1 cellular context compared by ENCODE assay signal in genomic region chr17:7035591-7036368, GRCh38.
TF ChIP-seq lines count a peak whose summit lies in the region.

TSS of gene SLC16A13 (plus strand) at chr17:7036015. CDS start at chr17:7036383, 368 bp downstream.

TF ChIP-seq in HepG2, 621 proteins besides CTCF, POLR2A, EP300 and RAD21 (continued from another document and continues in another):
- TF ChIP-seq ZNF318 (CRISPR knock-in tag; IDR thresholded peaks at IDR 0.05) = 0 out of 2 replicates have a peak, but pooled peaks have one; percentile 34
- TF ChIP-seq ESRRA (CRISPR knock-in tag; IDR thresholded peaks at IDR 0.05; ENCODE audit: low read depth) = peak; percentile 22; the same call in 1 of the 2 replicates
- TF ChIP-seq SAP130 (CRISPR knock-in tag; IDR thresholded peaks at IDR 0.05; ENCODE audit: low read depth) = peak; percentile 88
- no peak for TF ChIP-seq ZNF350 (CRISPR knock-in tag; IDR thresholded peaks at IDR 0.05; ENCODE audit: borderline replicate concordance, low read depth)
- TF ChIP-seq ISX (CRISPR knock-in tag; conservative IDR thresholded peaks at IDR 0.05) = no peak
- no peak for TF ChIP-seq NONO (IDR thresholded peaks at IDR 0.05)
- TF ChIP-seq NONO (CRISPR knock-in tag; conservative IDR thresholded peaks at IDR 0.05) = peak; percentile 50; the same call in 1 of the 2 replicates
- TF ChIP-seq TOPORS (CRISPR knock-in tag; IDR thresholded peaks at IDR 0.05) = peak; percentile 49; the same call in 1 of the 2 replicates
- TF ChIP-seq BRF2 (CRISPR knock-in tag; IDR thresholded peaks at IDR 0.05) = peak; percentile 74; the same call in 1 of the 2 replicates
- TF ChIP-seq YEATS2 (CRISPR knock-in tag; IDR thresholded peaks at IDR 0.05; ENCODE audit: borderline replicate concordance) = peak; percentile 69; the same call in 1 of the 2 replicates
- no peak for TF ChIP-seq ZNF569 (CRISPR knock-in tag; IDR thresholded peaks at IDR 0.05; ENCODE audit: borderline replicate concordance)
- no peak for TF ChIP-seq ETV5 (CRISPR knock-in tag; IDR thresholded peaks at IDR 0.05; ENCODE audit: borderline replicate concordance)
- TF ChIP-seq, protein P1, sequence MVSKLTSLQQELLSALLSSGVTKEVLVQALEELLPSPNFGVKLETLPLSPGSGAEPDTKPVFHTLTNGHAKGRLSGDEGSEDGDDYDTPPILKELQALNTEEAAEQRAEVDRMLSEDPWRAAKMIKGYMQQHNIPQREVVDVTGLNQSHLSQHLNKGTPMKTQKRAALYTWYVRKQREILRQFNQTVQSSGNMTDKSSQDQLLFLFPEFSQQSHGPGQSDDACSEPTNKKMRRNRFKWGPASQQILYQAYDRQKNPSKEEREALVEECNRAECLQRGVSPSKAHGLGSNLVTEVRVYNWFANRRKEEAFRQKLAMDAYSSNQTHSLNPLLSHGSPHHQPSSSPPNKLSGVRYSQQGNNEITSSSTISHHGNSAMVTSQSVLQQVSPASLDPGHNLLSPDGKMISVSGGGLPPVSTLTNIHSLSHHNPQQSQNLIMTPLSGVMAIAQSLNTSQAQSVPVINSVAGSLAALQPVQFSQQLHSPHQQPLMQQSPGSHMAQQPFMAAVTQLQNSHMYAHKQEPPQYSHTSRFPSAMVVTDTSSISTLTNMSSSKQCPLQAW (CRISPR knock-in tag; IDR thresholded peaks at IDR 0.05) = peak; percentile 62; the same call in 1 of the 2 replicates
- peak; percentile 56; the same call in 1 of the 2 replicates for TF ChIP-seq SOX5 (CRISPR knock-in tag; IDR thresholded peaks at IDR 0.05; ENCODE audit: borderline replicate concordance)
- TF ChIP-seq ZBTB3 (CRISPR knock-in tag; IDR thresholded peaks at IDR 0.05; ENCODE audit: borderline replicate concordance, low read depth) = 0 out of 2 replicates have a peak, but pooled peaks have one; percentile 10
- TF ChIP-seq CBFB (CRISPR knock-in tag; IDR thresholded peaks at IDR 0.05) = no peak; the same call in 1 of the 2 replicates
- TF ChIP-seq, protein P2, sequence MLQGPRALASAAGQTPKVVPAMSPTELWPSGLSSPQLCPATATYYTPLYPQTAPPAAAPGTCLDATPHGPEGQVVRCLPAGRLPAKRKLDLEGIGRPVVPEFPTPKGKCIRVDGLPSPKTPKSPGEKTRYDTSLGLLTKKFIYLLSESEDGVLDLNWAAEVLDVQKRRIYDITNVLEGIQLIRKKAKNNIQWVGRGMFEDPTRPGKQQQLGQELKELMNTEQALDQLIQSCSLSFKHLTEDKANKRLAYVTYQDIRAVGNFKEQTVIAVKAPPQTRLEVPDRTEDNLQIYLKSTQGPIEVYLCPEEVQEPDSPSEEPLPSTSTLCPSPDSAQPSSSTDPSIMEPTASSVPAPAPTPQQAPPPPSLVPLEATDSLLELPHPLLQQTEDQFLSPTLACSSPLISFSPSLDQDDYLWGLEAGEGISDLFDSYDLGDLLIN (CRISPR knock-in tag; IDR thresholded peaks at IDR 0.05; ENCODE audit: borderline replicate concordance) = 0 out of 2 replicates have a peak, but pooled peaks have one; percentile 57
- TF ChIP-seq ZNF34 (CRISPR knock-in tag; IDR thresholded peaks at IDR 0.05; ENCODE audit: borderline replicate concordance) = 0 out of 2 replicates have a peak, but pooled peaks have one; percentile 81
- TF ChIP-seq ZNF607 (CRISPR knock-in tag; IDR thresholded peaks at IDR 0.05; ENCODE audit: borderline replicate concordance) = peak; percentile 85; the same call in 1 of the 2 replicates
- peak; percentile 67; the same call in 1 of the 2 replicates for TF ChIP-seq FOXC1 (CRISPR knock-in tag; IDR thresholded peaks at IDR 0.05; ENCODE audit: borderline replicate concordance)
- TF ChIP-seq DMAP1 (CRISPR knock-in tag; IDR thresholded peaks at IDR 0.05) = peak; percentile 54; the same call in 1 of the 2 replicates
- TF ChIP-seq ZNF329 (CRISPR knock-in tag; IDR thresholded peaks at IDR 0.05; ENCODE audit: low read depth) = peak; percentile 58; the same call in 1 of the 2 replicates
- TF ChIP-seq ZNF556 (CRISPR knock-in tag; IDR thresholded peaks at IDR 0.05; ENCODE audit: borderline replicate concordance) = 0 out of 2 replicates have a peak, but pooled peaks have one; percentile 53
- TF ChIP-seq PRPF4 (IDR thresholded peaks at IDR 0.05; ENCODE audit: low read depth, low read length, poor library complexity, severe bottlenecking) = no peak
- no peak for TF ChIP-seq MTA1 (CRISPR knock-in tag; IDR thresholded peaks at IDR 0.05; ENCODE audit: borderline replicate concordance)
- TF ChIP-seq CSRNP1 (CRISPR knock-in tag; IDR thresholded peaks at IDR 0.05) = peak; percentile 42; the same call in 1 of the 2 replicates
- 0 out of 2 replicates have a peak, but pooled peaks have one; percentile 14 for TF ChIP-seq ONECUT2 (CRISPR knock-in tag; IDR thresholded peaks at IDR 0.05)
- TF ChIP-seq, protein P3, sequence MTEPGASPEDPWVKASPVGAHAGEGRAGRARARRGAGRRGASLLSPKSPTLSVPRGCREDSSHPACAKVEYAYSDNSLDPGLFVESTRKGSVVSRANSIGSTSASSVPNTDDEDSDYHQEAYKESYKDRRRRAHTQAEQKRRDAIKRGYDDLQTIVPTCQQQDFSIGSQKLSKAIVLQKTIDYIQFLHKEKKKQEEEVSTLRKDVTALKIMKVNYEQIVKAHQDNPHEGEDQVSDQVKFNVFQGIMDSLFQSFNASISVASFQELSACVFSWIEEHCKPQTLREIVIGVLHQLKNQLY (CRISPR knock-in tag; IDR thresholded peaks at IDR 0.05) = peak; percentile 59; the same call in 1 of the 2 replicates
- TF ChIP-seq SMAD3 (CRISPR knock-in tag; IDR thresholded peaks at IDR 0.05) = no peak
- TF ChIP-seq ZFYVE20 (CRISPR knock-in tag; IDR thresholded peaks at IDR 0.05; ENCODE audit: borderline replicate concordance, low read depth) = no peak
- TF ChIP-seq ZNF800 (CRISPR knock-in tag; IDR thresholded peaks at IDR 0.05) = 0 out of 2 replicates have a peak, but pooled peaks have one; percentile 20
- TF ChIP-seq MYPOP (CRISPR knock-in tag; IDR thresholded peaks at IDR 0.05) = peak; percentile 69
- TF ChIP-seq, protein P4, sequence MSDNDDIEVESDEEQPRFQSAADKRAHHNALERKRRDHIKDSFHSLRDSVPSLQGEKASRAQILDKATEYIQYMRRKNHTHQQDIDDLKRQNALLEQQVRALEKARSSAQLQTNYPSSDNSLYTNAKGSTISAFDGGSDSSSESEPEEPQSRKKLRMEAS (IDR thresholded peaks at IDR 0.05) = peak; percentile 78
- TF ChIP-seq ARHGAP35 (CRISPR knock-in tag; IDR thresholded peaks at IDR 0.05; ENCODE audit: borderline replicate concordance) = no peak; the same call in 1 of the 2 replicates
- TF ChIP-seq ZNF777 (CRISPR knock-in tag; IDR thresholded peaks at IDR 0.05) = peak; percentile 73; the same call in 1 of the 2 replicates
- TF ChIP-seq STAG1 (CRISPR knock-in tag; IDR thresholded peaks at IDR 0.05) = no peak
- TF ChIP-seq PHB2 (IDR thresholded peaks at IDR 0.05; ENCODE audit: partially characterized antibody) = no peak
